In genomic region chr16:21769282-21769681, GRCh38 we compare ENCODE assay signal across 8 cellular contexts.
DNase-seq lines count a peak whose midpoint lies in the region; ATAC-seq, FAIRE-seq and TF ChIP-seq lines count a peak whose summit lies in the region.
"Not testable (repeated sequence)": the region's sequence is repeated elsewhere in the genome, so short reads cannot be mapped to it uniquely, and the experiment has no call there.

No MANE protein-coding gene starts in this region.

- ATAC-seq in PC-3 (peak; percentile 91), mucosa of descending colon (peak; percentile 94)

- H3K9me1 ChIP-seq in endothelial cell of umbilical vein (replicated peaks; ENCODE audit: control insufficient read depth, extremely low read depth, insufficient read depth, low read length) = not testable (repeated sequence)

- not testable (repeated sequence) for H3K36me3 ChIP-seq in PC-3 (ENCODE audit: low read depth, low read length); endothelial cell of umbilical vein (ENCODE audit: control insufficient read depth in 2 of 2, extremely low read depth in 1 of 2, insufficient read depth in 2 of 2, low read length in 2 of 2); mucosa of descending colon (ENCODE audit: low read depth)

- BruUV-seq in PC-3 (replicated peaks; lab: Mats Ljungman, UMichigan) = not testable (repeated sequence)
- BruUV-seq in endothelial cell of umbilical vein (replicated peaks; lab: Mats Ljungman, UMichigan) = TSS peak; percentile 48

- not testable (repeated sequence) for H3K9me3 ChIP-seq in PC-3 (ENCODE audit: low read length); endothelial cell of umbilical vein (replicated peaks; ENCODE audit: control insufficient read depth, insufficient read depth, low read length); mucosa of descending colon

- TF ChIP-seq CTCF in PC-3 (conservative IDR thresholded peaks at IDR 0.05; ENCODE audit: low read depth, low read length); endothelial cell of umbilical vein (IDR thresholded peaks at IDR 0.05; ENCODE audit: extremely low read depth in 1 of 2, insufficient read depth in 1 of 2, low read depth in 1 of 2, low read length in 2 of 2); mucosa of descending colon (IDR thresholded peaks at IDR 0.05): not testable (repeated sequence)

- H3K9me2 ChIP-seq in PC-3 (replicated peaks; ENCODE audit: low read length) = not testable (repeated sequence)

- H3K9ac ChIP-seq in PC-3 (ENCODE audit: low read length); endothelial cell of umbilical vein (replicated peaks; ENCODE audit: extremely low read depth, insufficient read depth, low read length): not testable (repeated sequence)

- H3K4me1 ChIP-seq in PC-3 (ENCODE audit: insufficient read depth, low read length); endothelial cell of umbilical vein (ENCODE audit: control insufficient read depth, extremely low read depth, insufficient read depth, low read length); mucosa of descending colon (ENCODE audit: low read depth): not testable (repeated sequence)

- not testable (repeated sequence) for H3K4me3 ChIP-seq in PC-3 (ENCODE audit: low read length); endothelial cell of umbilical vein (replicated peaks in 1 of 3; ENCODE audit: insufficient read depth in 1 of 3, low read depth in 1 of 3, low read length in 3 of 3); mucosa of descending colon

- H3K27ac ChIP-seq in PC-3 (ENCODE audit: low read length) = peak overlapping the region; percentile 75
- H3K27ac ChIP-seq in endothelial cell of umbilical vein (ENCODE audit: insufficient read depth, low read depth, low read length) = peak overlapping the region; percentile 53

- H3K27me3 ChIP-seq in PC-3 (ENCODE audit: low read length); endothelial cell of umbilical vein (ENCODE audit: control insufficient read depth in 2 of 2, insufficient read depth in 2 of 2, low read length in 2 of 2): not testable (repeated sequence)

- not testable (repeated sequence) for H3F3A ChIP-seq in PC-3 (ENCODE audit: low read length, unreplicated experiment)

- H4K20me1 ChIP-seq in PC-3 (ENCODE audit: low read length); endothelial cell of umbilical vein (replicated peaks; ENCODE audit: control insufficient read depth, extremely low read depth, insufficient read depth, low read length): not testable (repeated sequence)

- intact Hi-C loops in PC-3 (cut with micrococcal nuclease); endothelial cell of umbilical vein (cut with micrococcal nuclease); mucosa of descending colon (cut with DNase I, micrococcal nuclease): not testable (repeated sequence)

- dilution Hi-C loops in endothelial cell of umbilical vein (cut with MboI; ENCODE audit: extremely low pct_ligation_motif_present, low sequenced_read_pairs) = not testable (repeated sequence)

- POLR2A ChIA-PET in PC-3 (lab: Charles Lee; ENCODE audit: unreplicated experiment); endothelial cell of umbilical vein (lab: Charles Lee): not testable (repeated sequence)

- not testable (repeated sequence) for H2AFZ ChIP-seq in PC-3 (ENCODE audit: low read length); endothelial cell of umbilical vein (ENCODE audit: low read depth, low read length)

- H3K79me2 ChIP-seq in PC-3 (ENCODE audit: low read length); endothelial cell of umbilical vein (ENCODE audit: control insufficient read depth, insufficient read depth, low read length): not testable (repeated sequence)

- peak; percentile 95 for FAIRE-seq in endothelial cell of umbilical vein (lab: Jason Lieb, UNC)

- TF ChIP-seq POLR2A in endothelial cell of umbilical vein (IDR thresholded peaks at IDR 0.05; ENCODE audit: low read depth, low read length) = not testable (repeated sequence)

- H3K4me2 ChIP-seq in PC-3 (ENCODE audit: low read length); endothelial cell of umbilical vein (ENCODE audit: insufficient read depth, low read length): not testable (repeated sequence)

- peak; percentile 92 for DNase-seq in A172 (ENCODE audit: low spot score)
- DNase-seq in Daoy (ENCODE audit: low read depth) = peak; percentile 65
- peak; percentile 88 for DNase-seq in HS-5 (ENCODE audit: low read depth)
- DNase-seq in PC-3 = peak; percentile 87
- DNase-seq in amniotic epithelial cell (ENCODE audit: low read depth) = peak; percentile 44
- peak; percentile 81 for DNase-seq in endothelial cell of umbilical vein (ENCODE audit: low read depth, low spot score)
- peak; percentile 50 for DNase-seq in glomerular visceral epithelial cell (ENCODE audit: extremely low spot score)
- DNase-seq in mucosa of descending colon = not testable (repeated sequence)

- CTCF ChIA-PET in PC-3 (lab: Charles Lee); endothelial cell of umbilical vein (lab: Charles Lee): not testable (repeated sequence)

TF ChIP-seq in endothelial cell of umbilical vein, 7 proteins besides CTCF, POLR2A, EP300 and RAD21:
- peak; percentile 60 for TF ChIP-seq FOS (IDR thresholded peaks at IDR 0.05; ENCODE audit: borderline replicate concordance, insufficient read depth, low read length)
- TF ChIP-seq POLR2AphosphoS5 (IDR thresholded peaks at IDR 0.05; ENCODE audit: insufficient read depth, low read depth, low read length) = peak; percentile 22
- peak; percentile 51 for TF ChIP-seq JUN (IDR thresholded peaks at IDR 0.05; ENCODE audit: borderline replicate concordance, insufficient read depth, insufficient read length, low read depth)
